8 cellular contexts compared by ENCODE assay signal in genomic region chr19:17183858-17184271, GRCh38. TPM values are rescaled to one million over a fixed set of nuclear protein-coding genes. Genes with fewer than 3 reads are reported as not detected.
DNase-seq lines count a peak whose midpoint lies in the region; ATAC-seq, FAIRE-seq and TF ChIP-seq lines count a peak whose summit lies in the region.

No MANE protein-coding gene starts in this region.

- no peaks in the 10 kb centered on the region for H3K27me3 ChIP-seq in ascending aorta

- peak overlapping the region; percentile 71 for H3K4me3 Mint-ChIP-seq in activated naive CD4-positive, alpha-beta T cell treated with anti-CD3 and anti-CD28 coated beads, Interleukin-2, amount 10 ng/mL, durations not matched to agents 7 days and 5 days
- H3K4me3 Mint-ChIP-seq in progenitor cell of endocrine pancreas (ENCODE audit: low read depth) = no peak overlapping the region

- intact Hi-C loops in ascending aorta (cut with DNase I) = no loop called here

- peaks cover 79 to 80% of the 10 kb centered on the region in 2 donors for H3K36me3 ChIP-seq in ascending aorta

- no peak for ATAC-seq in HG03432 (IDR thresholded peaks at IDR 0.05; ENCODE audit: unreplicated experiment)

- H3K4me1 ChIP-seq in ascending aorta = no peaks in the 10 kb centered on the region

- no peaks in the 10 kb centered on the region for H3K9me3 Mint-ChIP-seq in activated naive CD4-positive, alpha-beta T cell treated with anti-CD3 and anti-CD28 coated beads, Interleukin-2, amount 10 ng/mL, durations not matched to agents 7 days and 5 days
- no peaks in the 10 kb centered on the region for H3K9me3 Mint-ChIP-seq in progenitor cell of endocrine pancreas (ENCODE audit: low read depth)

- no peak overlapping the region for H3K4me3 ChIP-seq in ascending aorta

- no peaks in the 10 kb centered on the region for H3K27me3 Mint-ChIP-seq in activated naive CD4-positive, alpha-beta T cell treated with anti-CD3 and anti-CD28 coated beads, Interleukin-2, amount 10 ng/mL, durations not matched to agents 7 days and 5 days
- no peaks in the 10 kb centered on the region for H3K27me3 Mint-ChIP-seq in progenitor cell of endocrine pancreas

- peaks cover 50% of the 10 kb centered on the region for H3K36me3 Mint-ChIP-seq in activated naive CD4-positive, alpha-beta T cell treated with anti-CD3 and anti-CD28 coated beads, Interleukin-2, amount 10 ng/mL, durations not matched to agents 7 days and 5 days
- H3K36me3 Mint-ChIP-seq in progenitor cell of endocrine pancreas (ENCODE audit: insufficient read depth) = peaks cover 10% of the 10 kb centered on the region

- TF ChIP-seq CTCF in progenitor cell of endocrine pancreas (IDR thresholded peaks at IDR 0.05; ENCODE audit: unreplicated experiment) (no peak), ascending aorta (IDR thresholded peaks at IDR 0.05) (no peak)

- H3K27ac ChIP-seq in ascending aorta = no peak overlapping the region

- FAIRE-seq in GM18507 (lab: Jason Lieb, UNC) = peak; percentile 93

- peaks cover 41% of the 10 kb centered on the region for H3K4me1 Mint-ChIP-seq in activated naive CD4-positive, alpha-beta T cell treated with anti-CD3 and anti-CD28 coated beads, Interleukin-2, amount 10 ng/mL, durations not matched to agents 7 days and 5 days
- H3K4me1 Mint-ChIP-seq in progenitor cell of endocrine pancreas (ENCODE audit: low read depth) = no peaks in the 10 kb centered on the region

- H3K9me3 ChIP-seq in ascending aorta = no peaks in the 10 kb centered on the region

- DNase-seq in GM18507 (ENCODE audit: extremely low spot score, insufficient read length, low read depth) = peak; percentile 23
- peak; percentile 48 to 52 for DNase-seq in Kasumi-1 (lab: John Stamatoyannopoulos, UW)
- DNase-seq in activated naive CD4-positive, alpha-beta T cell treated with anti-CD3 and anti-CD28 coated beads, Interleukin-2, amount 10 ng/mL, durations not matched to agents 7 days and 5 days = peak; percentile 51
- no peak for DNase-seq in progenitor cell of endocrine pancreas (ENCODE audit: low spot score, unreplicated experiment)
- DNase-seq in ecto neural progenitor cell (ENCODE audit: low spot score) = no peak
- no peak for DNase-seq in kidney glomerular epithelial cell (lab: John Stamatoyannopoulos, UW)
- DNase-seq in ascending aorta (ENCODE audit: low spot score in 2 of 2) = no peak

- CTCF ChIA-PET in activated naive CD4-positive, alpha-beta T cell treated with anti-CD3 and anti-CD28 coated beads, Interleukin-2, amount 10 ng/mL, durations not matched to agents 7 days and 5 days (lab: Charles Lee) = interaction anchor here (0.7 to 2.3 kb wide), 10 partner anchors 10 to 117 kb away, joined by 3 to 8 read pairs (median 4); no protein-coding TSS in a partner anchor

- H3K27ac Mint-ChIP-seq in activated naive CD4-positive, alpha-beta T cell treated with anti-CD3 and anti-CD28 coated beads, Interleukin-2, amount 10 ng/mL, durations not matched to agents 7 days and 5 days = peak overlapping the region; percentile 97
- H3K27ac Mint-ChIP-seq in progenitor cell of endocrine pancreas = peak overlapping the region; percentile 31

RNA-seq across cellular contexts. Expression of gene USE1, which starts 31.3 kb away (rescaled TPM):
- 23.6 and 27.2 TPM in 2 replicates for total RNA-seq in progenitor cell of endocrine pancreas
- 234 TPM for total RNA-seq in ascending aorta

RNA-seq across cellular contexts. Expression of gene OCEL1, which starts 42.2 kb away (rescaled TPM):
- total RNA-seq in progenitor cell of endocrine pancreas = 20.1 and 21.8 TPM in 2 replicates
- 13.7 TPM for total RNA-seq in ascending aorta

Comparison
In these comparisons a context has a peak if more than half of its experiments do, and no peak if none do; other contexts are left out.
1. DNase-seq: peak in GM18507 (single experiment), Kasumi-1 (2 of 2) and activated naive CD4-positive, alpha-beta T cell treated with anti-CD3 and anti-CD28 coated beads, Interleukin-2, amount 10 ng/mL, durations not matched to agents 7 days and 5 days (single experiment); none in progenitor cell of endocrine pancreas (single experiment), ecto neural progenitor cell (single experiment), kidney glomerular epithelial cell (single experiment) and ascending aorta (0 of 2).